Comparison of ENCODE assay signal across 10 cellular contexts in genomic region chr22:46081831-46082210, GRCh38.
DNase-seq lines count a peak whose midpoint lies in the region; ATAC-seq and TF ChIP-seq lines count a peak whose summit lies in the region.
"Had no signal": no experiment of that assay in that cellular context is flagged by ENCODE, and none has a peak within 500 bp of the region (broad histone marks: within the 10 kb centered on the region; RNA-seq: fewer than 3 reads in every experiment).

No MANE protein-coding gene starts in this region.

- H3K4me1 ChIP-seq in RWPE2 (ENCODE audit: insufficient read depth, poor library complexity, severe bottlenecking) (peaks cover 19% of the 10 kb centered on the region), parathyroid adenoma (no peaks in the 10 kb centered on the region)

- no peak overlapping the region for H3K27ac Mint-ChIP-seq in activated naive CD4-positive, alpha-beta T cell treated with anti-CD3 and anti-CD28 coated beads, Interleukin-2, amount 50 U/mL, for 72 hours
- H3K27ac Mint-ChIP-seq: type B pancreatic cell had no signal

- CTCF ChIA-PET in AG04449 (lab: Yijun Ruan, JAX): interaction anchor here (1.2 to 3.0 kb wide), 3 partner anchors 8 to 76 kb away, joined by 4 to 11 read pairs (median 6); no protein-coding TSS in a partner anchor

- no peaks in the 10 kb centered on the region for H3K9me3 ChIP-seq in RWPE2 (ENCODE audit: severe bottlenecking)
- H3K9me3 ChIP-seq in parathyroid adenoma (ENCODE audit: control insufficient read depth, low read length): no peaks in the 10 kb centered on the region

- no peak overlapping the region for H3K9ac ChIP-seq in parathyroid adenoma

- POLR2A ChIA-PET in AG04449 (lab: Yijun Ruan, JAX): interaction anchor here (1.1 to 1.7 kb wide), 3 partner anchors 9 to 84 kb away, joined by 3 to 12 read pairs (median 5); no protein-coding TSS in a partner anchor

- no peak overlapping the region for H2AFZ ChIP-seq in parathyroid adenoma

- H3K36me3 ChIP-seq in RWPE2 (ENCODE audit: low read depth) (peaks cover 82% of the 10 kb centered on the region), parathyroid adenoma (ENCODE audit: control insufficient read depth, insufficient read depth, low read length) (no peaks in the 10 kb centered on the region)

- H3K27ac ChIP-seq in RWPE2 (ENCODE audit: poor library complexity, severe bottlenecking): peak overlapping the region; percentile 99
- H3K27ac ChIP-seq in parathyroid adenoma: peak overlapping the region; percentile 56

- no peaks in the 10 kb centered on the region for H3K9me3 Mint-ChIP-seq in activated naive CD4-positive, alpha-beta T cell treated with anti-CD3 and anti-CD28 coated beads, Interleukin-2, amount 50 U/mL, for 72 hours
- H3K9me3 Mint-ChIP-seq: type B pancreatic cell had no signal

- ATAC-seq in RWPE2 (ENCODE audit: low read depth) (no peak), GM21447 (IDR thresholded peaks at IDR 0.05; ENCODE audit: unreplicated experiment) (no peak)
- no peak for ATAC-seq in activated naive CD4-positive, alpha-beta T cell treated with anti-CD3 and anti-CD28 coated beads, Interleukin-2, amount 50 U/mL, for 72 hours

- no peaks in the 10 kb centered on the region for H3K27me3 ChIP-seq in RWPE2 (ENCODE audit: insufficient read depth, poor library complexity, severe bottlenecking)
- H3K27me3 ChIP-seq in parathyroid adenoma (ENCODE audit: control insufficient read depth, insufficient read depth, low read length): no peaks in the 10 kb centered on the region

- no peaks in the 10 kb centered on the region for H3K36me3 Mint-ChIP-seq in activated naive CD4-positive, alpha-beta T cell treated with anti-CD3 and anti-CD28 coated beads, Interleukin-2, amount 50 U/mL, for 72 hours
- H3K36me3 Mint-ChIP-seq: type B pancreatic cell had no signal

- TF ChIP-seq CTCF in AG04449 (IDR thresholded peaks at IDR 0.05; ENCODE audit: insufficient read depth, low read length, missing control alignments): no peak
- TF ChIP-seq CTCF in RWPE2 (IDR thresholded peaks at IDR 0.05; ENCODE audit: poor library complexity, severe bottlenecking): no peak
- TF ChIP-seq CTCF in fibroblast of villous mesenchyme (IDR thresholded peaks at IDR 0.05; ENCODE audit: insufficient read depth, low read depth, low read length): no peak
- no peak for TF ChIP-seq CTCF in parathyroid adenoma (IDR thresholded peaks at IDR 0.05)

- H3K4me2 ChIP-seq in parathyroid adenoma (ENCODE audit: low read length): peak overlapping the region; percentile 44

- DNase-seq in AG04449 (ENCODE audit: low read depth, low spot score): no peak
- no peak for DNase-seq in RWPE2 (ENCODE audit: low spot score)
- peak; percentile 36 for DNase-seq in fibroblast of villous mesenchyme (ENCODE audit: low read depth)
- no peak for DNase-seq in activated naive CD4-positive, alpha-beta T cell treated with Interleukin-2 at 50 U/mL for 16 hours
- no peak for DNase-seq in NCI-H774 (lab: John Stamatoyannopoulos, UW)
- DNase-seq in activated naive CD4-positive, alpha-beta T cell treated with anti-CD3 and anti-CD28 coated beads, Interleukin-2, amount 50 U/mL, for 72 hours (ENCODE audit: low spot score in 2 of 2): no peak
- DNase-seq: activated CD4-positive, CD25-positive, alpha-beta regulatory T cell treated with anti-CD3 and anti-CD28 coated beads, Interleukin-2, amount 50 U/mL, for 72 hours had no signal

- H3K79me2 ChIP-seq in parathyroid adenoma: peaks cover 28% of the 10 kb centered on the region

- peak overlapping the region; percentile 61 for H3K4me3 ChIP-seq in AG04449 (ENCODE audit: low read depth, low read length)
- H3K4me3 ChIP-seq in RWPE2 (ENCODE audit: severe bottlenecking): peak overlapping the region; percentile 64
- H3K4me3 ChIP-seq in fibroblast of villous mesenchyme (ENCODE audit: low read depth, low read length): peak overlapping the region; percentile 93
- H3K4me3 ChIP-seq in parathyroid adenoma (ENCODE audit: low read depth, low read length): no peak overlapping the region
